In the genomic region with DNA sequence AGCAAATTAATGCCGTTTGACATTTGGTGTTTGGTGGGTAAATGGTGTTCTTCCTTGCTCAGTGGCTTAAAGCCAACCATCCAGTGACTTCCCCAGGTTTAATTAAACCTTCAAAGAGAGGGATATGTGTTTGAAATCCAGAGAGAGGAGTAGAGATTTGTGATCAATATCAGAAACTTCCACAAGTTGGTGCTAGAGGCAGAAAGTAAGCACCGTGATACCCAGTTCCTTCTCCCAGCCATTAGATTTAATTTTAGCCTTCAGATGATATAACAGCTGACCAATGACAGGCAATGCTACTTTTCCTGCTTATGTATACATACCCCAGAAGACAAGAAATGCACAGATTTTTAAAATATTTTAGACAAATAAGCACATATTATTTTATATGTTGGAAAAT, we compare ENCODE assay signal across 12 cellular contexts.
A peak's percentile ranks its signal among the peaks of the same experiment; 100 is the strongest.
DNase-seq lines count a peak whose midpoint lies in the region; ATAC-seq and TF ChIP-seq lines count a peak whose summit lies in the region.
"Had no signal": no experiment of that assay in that cellular context is flagged by ENCODE, and none has a peak within 500 bp of the region (broad histone marks: within the 10 kb centered on the region; RNA-seq: fewer than 3 reads in every experiment).

No MANE protein-coding gene starts in this region.

- DNase-seq in MCF 10A (ENCODE audit: unreplicated experiment), result peak; percentile 8
- DNase-seq in breast epithelium (ENCODE audit: low spot score in 2 of 2), result no peak
- DNase-seq in SK-N-DZ (ENCODE audit: low spot score), result peak; percentile 22
- no peak for DNase-seq in heart left ventricle
- no peak for DNase-seq in spleen
- no peak for DNase-seq in activated T-cell treated with anti-CD3 and anti-CD28 coated beads for 4 hours
- DNase-seq in activated naive CD4-positive, alpha-beta T cell treated with anti-CD3 and anti-CD28 coated beads, Interleukin-2, amount 50 U/mL, for 72 hours (ENCODE audit: low spot score in 2 of 2), result no peak
- DNase-seq: NK-92 treated with Interleukin-12 subunit alpha and Interleukin-12 subunit beta, amount 100 ng/mL, for 24 hours; occipital lobe had no signal

- no peaks in the 10 kb centered on the region for H3K36me3 Mint-ChIP-seq in MCF 10A (ENCODE audit: insufficient read depth, unreplicated experiment)
- H3K36me3 Mint-ChIP-seq in activated naive CD4-positive, alpha-beta T cell treated with anti-CD3 and anti-CD28 coated beads, Interleukin-2, amount 50 U/mL, for 72 hours, result no peaks in the 10 kb centered on the region
- H3K36me3 Mint-ChIP-seq: CD14-positive monocyte; stimulated activated effector memory CD8-positive, alpha-beta T cell treated with anti-CD3 and anti-CD28 coated beads, Interleukin-12 subunit alpha, Interleukin-12 subunit beta, amount 100 ng/mL, for 72 hours had no signal

- no peak overlapping the region for H3K27ac Mint-ChIP-seq in MCF 10A (ENCODE audit: low read depth, unreplicated experiment)
- no peak overlapping the region for H3K27ac Mint-ChIP-seq in activated naive CD4-positive, alpha-beta T cell treated with anti-CD3 and anti-CD28 coated beads, Interleukin-2, amount 50 U/mL, for 72 hours
- H3K27ac Mint-ChIP-seq: CD14-positive monocyte; stimulated activated effector memory CD8-positive, alpha-beta T cell treated with anti-CD3 and anti-CD28 coated beads, Interleukin-12 subunit alpha, Interleukin-12 subunit beta, amount 100 ng/mL, for 72 hours had no signal

- BruUV-seq in MCF 10A (replicated peaks; lab: Mats Ljungman, UMichigan), result no TSS peak

- H3K4me1 Mint-ChIP-seq in MCF 10A (ENCODE audit: insufficient read depth, unreplicated experiment), result no peaks in the 10 kb centered on the region
- H3K4me1 Mint-ChIP-seq: CD14-positive monocyte; stimulated activated effector memory CD8-positive, alpha-beta T cell treated with anti-CD3 and anti-CD28 coated beads, Interleukin-12 subunit alpha, Interleukin-12 subunit beta, amount 100 ng/mL, for 72 hours had no signal

- TF ChIP-seq CTCF in MCF 10A (IDR thresholded peaks at IDR 0.05; ENCODE audit: unreplicated experiment) (peak; percentile 39), breast epithelium (IDR thresholded peaks at IDR 0.05) (no peak), heart left ventricle (IDR thresholded peaks at IDR 0.05) (peak; percentile 16 to 60 (median 46)), spleen (IDR thresholded peaks at IDR 0.05 in 8 of 11, conservative IDR thresholded peaks at IDR 0.05 in 3 of 11) (no peak)

- CTCF ChIA-PET in MCF 10A (lab: Yijun Ruan, JAX), result interaction anchor here (1.0 to 2.2 kb wide), 6 partner anchors 9 to 411 kb away, joined by 3 to 10 read pairs (median 6); no protein-coding TSS in a partner anchor

- H3K36me3 ChIP-seq in breast epithelium, result no peaks in the 10 kb centered on the region
- H3K36me3 ChIP-seq in heart left ventricle, result no peaks in the 10 kb centered on the region
- H3K36me3 ChIP-seq in spleen, result no peaks in the 10 kb centered on the region

- no peak for TF ChIP-seq POLR2A in breast epithelium (IDR thresholded peaks at IDR 0.05)
- TF ChIP-seq POLR2A in heart left ventricle (IDR thresholded peaks at IDR 0.05), result no peak
- no peak for TF ChIP-seq POLR2A in spleen (IDR thresholded peaks at IDR 0.05)

- H3K27me3 ChIP-seq in breast epithelium, result no peaks in the 10 kb centered on the region
- no peaks in the 10 kb centered on the region for H3K27me3 ChIP-seq in heart left ventricle
- H3K27me3 ChIP-seq in spleen (replicated peaks in 1 of 7), result no peaks in the 10 kb centered on the region

- H3K27ac ChIP-seq in breast epithelium (no peak overlapping the region), heart left ventricle (no peak overlapping the region), spleen (no peak overlapping the region)

- ATAC-seq in heart left ventricle, result peak in 3 of 4 donors; percentile 72 to 75 (median 72)
- no peak for ATAC-seq in HG02884 (IDR thresholded peaks at IDR 0.05; ENCODE audit: unreplicated experiment)
- ATAC-seq in activated naive CD4-positive, alpha-beta T cell treated with anti-CD3 and anti-CD28 coated beads, Interleukin-2, amount 50 U/mL, for 72 hours, result no peak
- ATAC-seq: stimulated activated effector memory CD8-positive, alpha-beta T cell treated with anti-CD3 and anti-CD28 coated beads, Interleukin-12 subunit alpha, Interleukin-12 subunit beta, amount 100 ng/mL, for 72 hours had no signal

- 0 to 4% (median 2%) methylated on average over 2 of the region's 2 CpGs for WGBS in heart left ventricle, 4 donors
- 0 to 3% (median 1%) methylated on average over 2 of the region's 2 CpGs for WGBS in spleen, 5 donors

- H3K4me1 ChIP-seq in breast epithelium, result no peaks in the 10 kb centered on the region
- H3K4me1 ChIP-seq in heart left ventricle, result no peaks in the 10 kb centered on the region
- no peaks in the 10 kb centered on the region for H3K4me1 ChIP-seq in spleen

- H3K9me3 Mint-ChIP-seq in MCF 10A (ENCODE audit: unreplicated experiment), result no peaks in the 10 kb centered on the region
- H3K9me3 Mint-ChIP-seq in activated naive CD4-positive, alpha-beta T cell treated with anti-CD3 and anti-CD28 coated beads, Interleukin-2, amount 50 U/mL, for 72 hours, result peaks cover 5 to 17% of the 10 kb centered on the region in 2 donors

- no peaks in the 10 kb centered on the region for H3K9me3 ChIP-seq in breast epithelium
- no peaks in the 10 kb centered on the region for H3K9me3 ChIP-seq in heart left ventricle
- H3K9me3 ChIP-seq in spleen, result no peaks in the 10 kb centered on the region

- POLR2A ChIA-PET in MCF 10A (lab: Yijun Ruan, JAX), result no interaction called here

- H3K4me3 ChIP-seq in breast epithelium (no peak overlapping the region), heart left ventricle (no peak overlapping the region), spleen (no peak overlapping the region)

- intact Hi-C loops in MCF 10A (cut with micrococcal nuclease) (loop anchor here (2.0 kb wide), 1 partner anchor 410 kb away; no protein-coding TSS in a partner anchor), breast epithelium (cut with DNase I; ENCODE audit: low total_unique reads) (loop anchor here (10.0 kb wide), 2 partner anchors 1766 to 1864 kb away; no protein-coding TSS in a partner anchor), heart left ventricle (cut with DNase I) (loop anchor here in 3 of 10 donors (5.0 to 10.0 kb wide), 2 partner anchors 384 to 406 kb away; no protein-coding TSS in a partner anchor), spleen (cut with DNase I; ENCODE audit: low total_unique reads) (no loop called here)

- H3K4me3 Mint-ChIP-seq in MCF 10A (ENCODE audit: unreplicated experiment), result no peak overlapping the region
- H3K4me3 Mint-ChIP-seq: CD14-positive monocyte; stimulated activated effector memory CD8-positive, alpha-beta T cell treated with anti-CD3 and anti-CD28 coated beads, Interleukin-12 subunit alpha, Interleukin-12 subunit beta, amount 100 ng/mL, for 72 hours had no signal

- no peaks in the 10 kb centered on the region for H3K27me3 Mint-ChIP-seq in MCF 10A (ENCODE audit: insufficient read depth, unreplicated experiment)

Comparison
In these comparisons a context has a peak if more than half of its experiments do, and no peak if none do; other contexts are left out.
1. DNase-seq: peak in MCF 10A (single experiment) and SK-N-DZ (single experiment); none in breast epithelium (0 of 2), heart left ventricle (0 of 5), spleen (single experiment), activated T-cell treated with anti-CD3 and anti-CD28 coated beads for 4 hours (single experiment) and activated naive CD4-positive, alpha-beta T cell treated with anti-CD3 and anti-CD28 coated beads, Interleukin-2, amount 50 U/mL, for 72 hours (0 of 2).
2. CTCF ChIP-seq: peak in MCF 10A (single experiment) and heart left ventricle (12 of 12); none in breast epithelium (0 of 3) and spleen (0 of 11).
3. ATAC-seq: peak in heart left ventricle (3 of 4); none in HG02884 (single experiment) and activated naive CD4-positive, alpha-beta T cell treated with anti-CD3 and anti-CD28 coated beads, Interleukin-2, amount 50 U/mL, for 72 hours (0 of 2).